30 cellular contexts compared by ENCODE assay signal in the genomic region with DNA sequence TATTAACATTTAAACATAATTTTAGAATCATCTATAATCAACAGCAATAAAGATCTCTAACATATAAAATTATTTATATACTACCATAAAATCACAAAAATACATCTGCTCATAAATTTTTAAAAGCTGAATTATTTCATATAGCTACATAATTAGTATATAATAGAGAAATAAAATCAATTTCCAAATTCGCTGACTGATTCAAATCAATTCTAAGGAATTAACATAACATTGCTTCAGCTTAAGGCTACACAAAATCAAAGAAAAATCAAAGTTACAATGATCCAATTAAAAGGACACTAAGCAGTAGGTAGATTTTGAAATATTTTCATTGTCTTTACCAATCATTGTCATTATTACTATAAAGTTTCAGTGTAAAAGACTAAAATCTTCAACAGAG.
"Had no signal": no experiment of that assay in that cellular context is flagged by ENCODE, and none has a peak within 500 bp of the region (broad histone marks: within the 10 kb centered on the region; RNA-seq: fewer than 3 reads in every experiment).

No MANE protein-coding gene starts in this region.

- H2AFZ ChIP-seq: hepatocyte, neural progenitor cell had no signal

- H3K27ac Mint-ChIP-seq: mesothelial cell of epicardium; naive B cell; natural killer cell; nephron progenitor cell; neural progenitor cell; stimulated activated memory B cell treated with anti-CD40 and anti-IgM and Interleukin-4, amounts not matched to agents 10 μg/mL and 1 μg/mL and 100 μg/mL, for 72 hours; stimulated activated naive CD8-positive, alpha-beta T cell treated with anti-CD3 and anti-CD28 coated beads, Interleukin-15, amount 100 ng/mL, for 72 hours; type B pancreatic cell had no signal

- H3K36me3 ChIP-seq: left lung, lower lobe of right lung, neural progenitor cell, neutrophil, prostate gland, sigmoid colon, uterus had no signal

- DNase-seq: left colon; left lung; lower lobe of right lung; mammary epithelial cell; mesendoderm; naive B cell; natural killer cell; nephron progenitor cell; occipital lobe; retina; right cardiac atrium; sigmoid colon; stimulated activated CD4-positive, alpha-beta T cell treated with anti-CD3 and anti-CD28 coated beads, Interleukin-1b, Interleukin-23, amount 100 ng/mL, for 48 hours; stimulated activated CD4-positive, alpha-beta T cell treated with anti-CD3 and anti-CD28 coated beads, Interleukin-2, amount 100 ng/mL, for 48 hours; stimulated activated CD4-positive, alpha-beta T cell treated with anti-CD3 and anti-CD28 coated beads, Interleukin-4, amount 100 ng/mL, for 4 hours; stimulated activated CD8-positive, alpha-beta memory T cell treated with anti-CD3 and anti-CD28 coated beads, Interleukin-4, amount 100 ng/mL, for 48 hours; stimulated activated naive CD4-positive, alpha-beta T cell treated with Interleukin-2 at 50 U/mL for 16 hours; stimulated activated naive CD8-positive, alpha-beta T cell treated with anti-CD3 and anti-CD28 coated beads, Interleukin-15, amount 100 ng/mL, for 72 hours; substantia nigra; uterus had no signal

- H3K4me2 ChIP-seq: hepatocyte, neural progenitor cell, smooth muscle cell had no signal

- H3K9ac ChIP-seq: neural progenitor cell had no signal

- FAIRE-seq: keratinocyte had no signal

- H3K27me3 ChIP-seq: hepatocyte, left lung, neural progenitor cell, neutrophil, sigmoid colon, tibial nerve, uterus had no signal

- H3K4me3 Mint-ChIP-seq: mesothelial cell of epicardium; naive B cell; natural killer cell; nephron progenitor cell; neural progenitor cell; stimulated activated memory B cell treated with anti-CD40 and anti-IgM and Interleukin-4, amounts not matched to agents 10 μg/mL and 1 μg/mL and 100 μg/mL, for 72 hours; stimulated activated naive CD8-positive, alpha-beta T cell treated with anti-CD3 and anti-CD28 coated beads, Interleukin-15, amount 100 ng/mL, for 72 hours; type B pancreatic cell had no signal

- H3K9me3 Mint-ChIP-seq: natural killer cell; neural progenitor cell; stimulated activated memory B cell treated with anti-CD40 and anti-IgM and Interleukin-4, amounts not matched to agents 10 μg/mL and 1 μg/mL and 100 μg/mL, for 72 hours; stimulated activated naive CD8-positive, alpha-beta T cell treated with anti-CD3 and anti-CD28 coated beads, Interleukin-15, amount 100 ng/mL, for 72 hours; type B pancreatic cell had no signal

- H3K27ac ChIP-seq: hepatocyte, left lung, lower lobe of right lung, neural progenitor cell, neutrophil, prostate gland, sigmoid colon, tibial nerve, uterus had no signal

- H3K4me3 ChIP-seq: hepatocyte, left lung, lower lobe of right lung, neural progenitor cell, prostate gland, sigmoid colon, smooth muscle cell, tibial nerve, uterus had no signal

- H3K27me3 Mint-ChIP-seq: naive B cell; stimulated activated memory B cell treated with anti-CD40 and anti-IgM and Interleukin-4, amounts not matched to agents 10 μg/mL and 1 μg/mL and 100 μg/mL, for 72 hours; stimulated activated naive CD8-positive, alpha-beta T cell treated with anti-CD3 and anti-CD28 coated beads, Interleukin-15, amount 100 ng/mL, for 72 hours; type B pancreatic cell had no signal

- ATAC-seq: left colon; left lung; lower lobe of right lung; natural killer cell; right cardiac atrium; stimulated activated memory B cell treated with anti-CD40 and anti-IgM and Interleukin-4, amounts not matched to agents 10 μg/mL and 1 μg/mL and 100 μg/mL, for 72 hours; stimulated activated naive CD8-positive, alpha-beta T cell treated with anti-CD3 and anti-CD28 coated beads, Interleukin-15, amount 100 ng/mL, for 72 hours had no signal

- H3K4me1 ChIP-seq: left lung, lower lobe of right lung, neural progenitor cell, prostate gland, sigmoid colon, tibial nerve, uterus had no signal

- H3K9me3 ChIP-seq: left lung, lower lobe of right lung, neutrophil, prostate gland, sigmoid colon, tibial nerve, uterus had no signal

- H3K4me1 Mint-ChIP-seq: nephron progenitor cell, neural progenitor cell had no signal
